17 cellular contexts compared by ENCODE assay signal in genomic region chr19:37998801-37999308, GRCh38.
DNase-seq lines count a peak whose midpoint lies in the region; ATAC-seq and TF ChIP-seq lines count a peak whose summit lies in the region.
"Had no signal": no experiment of that assay in that cellular context is flagged by ENCODE, and none has a peak within 500 bp of the region (broad histone marks: within the 10 kb centered on the region; RNA-seq: fewer than 3 reads in every experiment).

No MANE protein-coding gene starts in this region.

- intact Hi-C loops in Panc1 (cut with micrococcal nuclease; ENCODE audit: unreplicated experiment), result no loop called here
- intact Hi-C loops in CD4-positive, alpha-beta memory T cell (cut with micrococcal nuclease), result no loop called here

- no peaks in the 10 kb centered on the region for H3K27me3 Mint-ChIP-seq in osteocyte (ENCODE audit: unreplicated experiment)
- no peaks in the 10 kb centered on the region for H3K27me3 Mint-ChIP-seq in CD4-positive, alpha-beta memory T cell
- H3K27me3 Mint-ChIP-seq: activated naive CD8-positive, alpha-beta T cell treated with anti-CD3 and anti-CD28 coated beads for 36 hours; naive thymus-derived CD4-positive, alpha-beta T cell; T-helper 17 cell had no signal

- in situ Hi-C loops in Panc1 (cut with HindIII; ENCODE audit: low pct_unique_long_range_greater_than_20kb, low sequenced_read_pairs), result loop anchor here (5.0 kb wide), 1 partner anchor 63 kb away; no protein-coding TSS in a partner anchor

- no peak for ATAC-seq in Panc1
- ATAC-seq: naive thymus-derived CD4-positive, alpha-beta T cell; T-helper 17 cell had no signal

- H3K9me3 Mint-ChIP-seq in osteocyte (ENCODE audit: unreplicated experiment), result peaks cover 4% of the 10 kb centered on the region
- no peaks in the 10 kb centered on the region for H3K9me3 Mint-ChIP-seq in CD4-positive, alpha-beta memory T cell
- H3K9me3 Mint-ChIP-seq: activated naive CD8-positive, alpha-beta T cell treated with anti-CD3 and anti-CD28 coated beads for 36 hours; naive thymus-derived CD4-positive, alpha-beta T cell had no signal

- BruUV-seq in Panc1 (replicated peaks; lab: Mats Ljungman, UMichigan), result no TSS peak

- H3K36me3 ChIP-seq in Panc1 (ENCODE audit: control insufficient read depth, insufficient read depth, low read length), result no peaks in the 10 kb centered on the region
- H3K36me3 ChIP-seq in CD4-positive, alpha-beta memory T cell (ENCODE audit: insufficient read depth, low read length), result no peaks in the 10 kb centered on the region

- H3K27ac ChIP-seq in AG04450 (ENCODE audit: low read depth, low read length) (peak overlapping the region; percentile 92), Panc1 (ENCODE audit: low read length) (0 out of 2 replicates have a peak overlapping the region, but pooled peaks have one; percentile 7), substantia nigra (ENCODE audit: low read depth, low read length, poor library complexity, severe bottlenecking) (no peak overlapping the region)
- H3K27ac ChIP-seq in CD4-positive, alpha-beta memory T cell (ENCODE audit: low read depth, low read length), result no peak overlapping the region

- H3K4me3 ChIP-seq in AG04450 (ENCODE audit: low read depth, low read length) (no peak overlapping the region), Panc1 (ENCODE audit: low read depth in 2 of 2, low read length in 2 of 2) (no peak overlapping the region), epithelial cell of proximal tubule (ENCODE audit: low read depth, low read length) (peak overlapping the region; percentile 8)
- H3K4me3 ChIP-seq in CD4-positive, alpha-beta memory T cell (ENCODE audit: low read length in 2 of 2), result no peak overlapping the region

- CTCF ChIA-PET in AG04450 (lab: Charles Lee), result interaction anchor here (0.6 to 1.2 kb wide), 4 partner anchors 23 to 96 kb away, joined by 3 read pairs; no protein-coding TSS in a partner anchor
- CTCF ChIA-PET in Panc1 (lab: Charles Lee), result interaction anchor here (0.6 to 0.7 kb wide), 2 partner anchors 18 to 67 kb away, joined by 4 to 11 read pairs; no protein-coding TSS in a partner anchor
- CTCF ChIA-PET in CD4-positive, alpha-beta memory T cell (lab: Charles Lee; ENCODE audit: partially characterized antibody), result interaction anchor here (0.6 kb wide), 1 partner anchor 93 kb away, joined by 3 read pairs; the partner anchor contains the start of gene WDR87

- peak overlapping the region; percentile 95 for H3K27ac Mint-ChIP-seq in osteocyte (ENCODE audit: unreplicated experiment)
- no peak overlapping the region for H3K27ac Mint-ChIP-seq in CD4-positive, alpha-beta memory T cell
- H3K27ac Mint-ChIP-seq: activated naive CD8-positive, alpha-beta T cell treated with anti-CD3 and anti-CD28 coated beads for 36 hours; T-helper 17 cell had no signal

- TF ChIP-seq CTCF in AG04450 (IDR thresholded peaks at IDR 0.05; ENCODE audit: low read depth, low read length), result no peak
- TF ChIP-seq CTCF in Panc1 (IDR thresholded peaks at IDR 0.05), result no peak
- no peak for TF ChIP-seq CTCF in epithelial cell of proximal tubule (conservative IDR thresholded peaks at IDR 0.05; ENCODE audit: low read depth, low read length)
- TF ChIP-seq CTCF in osteocyte (IDR thresholded peaks at IDR 0.05), result no peak

- POLR2A ChIA-PET in AG04450 (lab: Yijun Ruan, JAX), result interaction anchor here (1.2 kb wide), 1 partner anchor 91 kb away, joined by 3 read pairs; the partner anchor contains the start of gene SIPA1L3
- POLR2A ChIA-PET in Panc1 (lab: Charles Lee), result interaction anchor here (0.7 kb wide), 1 partner anchor 16 kb away, joined by 3 read pairs; no protein-coding TSS in a partner anchor
- POLR2A ChIA-PET in CD4-positive, alpha-beta memory T cell (lab: Charles Lee; ENCODE audit: partially characterized antibody), result no interaction called here

- no peaks in the 10 kb centered on the region for H3K36me3 Mint-ChIP-seq in osteocyte (ENCODE audit: unreplicated experiment)
- H3K36me3 Mint-ChIP-seq in CD4-positive, alpha-beta memory T cell, result peaks cover 0 to 4% of the 10 kb centered on the region in 2 donors
- H3K36me3 Mint-ChIP-seq: activated naive CD8-positive, alpha-beta T cell treated with anti-CD3 and anti-CD28 coated beads for 36 hours had no signal

- H3K9me3 ChIP-seq in AG04450 (ENCODE audit: control insufficient read depth, insufficient read depth, low read length) (peaks cover 4% of the 10 kb centered on the region; the same call in 1 of the 2 replicates), Panc1 (ENCODE audit: control insufficient read depth, insufficient read depth, low read depth, low read length) (no peaks in the 10 kb centered on the region)
- no peaks in the 10 kb centered on the region for H3K9me3 ChIP-seq in CD4-positive, alpha-beta memory T cell (ENCODE audit: control insufficient read depth in 1 of 2, low read length in 2 of 2)

- peaks cover 17% of the 10 kb centered on the region for H3K4me1 ChIP-seq in Panc1 (ENCODE audit: control insufficient read depth, insufficient read depth, low read length)
- peaks cover 15% of the 10 kb centered on the region for H3K4me1 ChIP-seq in CD4-positive, alpha-beta memory T cell (ENCODE audit: insufficient read depth, low read length)

- peaks cover 40% of the 10 kb centered on the region for H3K4me1 Mint-ChIP-seq in osteocyte (ENCODE audit: unreplicated experiment)
- H3K4me1 Mint-ChIP-seq in CD4-positive, alpha-beta memory T cell, result peaks cover 3 to 10% (median 7%) of the 10 kb centered on the region in 4 donors

- no peaks in the 10 kb centered on the region for H3K27me3 ChIP-seq in AG04450 (ENCODE audit: control insufficient read depth, insufficient read depth, low read length)
- no peaks in the 10 kb centered on the region for H3K27me3 ChIP-seq in Panc1 (ENCODE audit: control insufficient read depth, insufficient read depth, low read length)
- no peaks in the 10 kb centered on the region for H3K27me3 ChIP-seq in CD4-positive, alpha-beta memory T cell (ENCODE audit: insufficient read depth, low read length)

- H3K4me3 Mint-ChIP-seq in osteocyte (ENCODE audit: unreplicated experiment), result peak overlapping the region; percentile 59
- no peak overlapping the region for H3K4me3 Mint-ChIP-seq in CD4-positive, alpha-beta memory T cell
- H3K4me3 Mint-ChIP-seq: activated naive CD8-positive, alpha-beta T cell treated with anti-CD3 and anti-CD28 coated beads for 36 hours; naive thymus-derived CD4-positive, alpha-beta T cell; T-helper 17 cell had no signal

- no peak for DNase-seq in AG04450 (ENCODE audit: low read depth, low spot score)
- no peak for DNase-seq in Panc1 (ENCODE audit: low read depth, low spot score)
- DNase-seq in epithelial cell of proximal tubule (ENCODE audit: low read depth), result no peak
- DNase-seq in osteocyte (ENCODE audit: extremely low spot score, unreplicated experiment), result no peak
- no peak for DNase-seq in CD4-positive, alpha-beta memory T cell
- DNase-seq in substantia nigra (lab: John Stamatoyannopoulos, UW), result no peak
- DNase-seq in superior temporal gyrus (ENCODE audit: extremely low spot score), result no peak
- no peak for DNase-seq in 8988T
- DNase-seq: activated CD4-positive, CD25-positive, alpha-beta regulatory T cell treated with anti-CD3 and anti-CD28 coated beads, Interleukin-2, amount 50 U/mL, for 72 hours; activated CD8-positive, alpha-beta memory T cell treated with anti-CD3 and anti-CD28 coated beads, Interleukin-2, amount 50 U/mL, for 4 hours; activated naive CD8-positive, alpha-beta T cell treated with anti-CD3 and anti-CD28 coated beads for 36 hours; naive thymus-derived CD4-positive, alpha-beta T cell; NCI-H1417; NCI-H345; retina; stimulated activated CD4-positive, alpha-beta T cell treated with anti-CD3 and anti-CD28 coated beads, Interleukin-2, amount 100 ng/mL, for 48 hours; T-helper 17 cell had no signal

Comparison
In these comparisons a context has a peak if more than half of its experiments do, and no peak if none do; other contexts are left out.
1. H3K27ac ChIP-seq: peak in AG04450 (single experiment) and Panc1 (single experiment); none in CD4-positive, alpha-beta memory T cell (single experiment) and substantia nigra (single experiment).